ENCODE assay signal across 10 cellular contexts in genomic region chr22:41603873-41604332, GRCh38. TPM values are rescaled to one million over a fixed set of nuclear protein-coding genes. Genes with fewer than 3 reads are reported as not detected.
DNase-seq lines count a peak whose midpoint lies in the region; ATAC-seq and TF ChIP-seq lines count a peak whose summit lies in the region.
"Had no signal": no experiment of that assay in that cellular context is flagged by ENCODE, and none has a peak within 500 bp of the region (broad histone marks: within the 10 kb centered on the region; RNA-seq: fewer than 3 reads in every experiment).

No MANE protein-coding gene starts in this region.

- WGBS in SK-N-SH (ENCODE audit: low lambda C conversion rate): 96% methylated on average over 3 of the region's 4 CpGs

- no peak overlapping the region for H3K27ac ChIP-seq in left lung
- H3K27ac ChIP-seq in SK-N-SH (ENCODE audit: low read depth in 2 of 2, low read length in 1 of 2): no peak overlapping the region

- H3K79me2 ChIP-seq in SK-N-SH (ENCODE audit: insufficient read depth): no peaks in the 10 kb centered on the region

- TF ChIP-seq CTCF in left lung (IDR thresholded peaks at IDR 0.05) (no peak), SK-N-SH (IDR thresholded peaks at IDR 0.05) (no peak)

- H3F3A ChIP-seq in SK-N-SH (replicated peaks; ENCODE audit: insufficient read depth): no peaks in the 10 kb centered on the region

- POLR2A ChIA-PET in SK-N-SH (lab: Yijun Ruan, JAX): interaction anchor here (0.7 to 1.2 kb wide), 2 partner anchors 14 to 1197 kb away, joined by 3 to 4 read pairs; partner anchors contain the start of gene PMM1

- H3K9ac ChIP-seq in SK-N-SH: no peak overlapping the region

- H3K4me1 ChIP-seq in left lung: no peaks in the 10 kb centered on the region
- H3K4me1 ChIP-seq in SK-N-SH (ENCODE audit: control insufficient read depth in 1 of 2, insufficient read depth in 2 of 2, low read depth in 1 of 2, low read length in 1 of 2): no peaks in the 10 kb centered on the region

- TF ChIP-seq EP300 in SK-N-SH (IDR thresholded peaks at IDR 0.05; ENCODE audit: borderline replicate concordance in 1 of 2, low read depth in 1 of 2, low read length in 1 of 2): no peak

- H3K9me2 ChIP-seq in SK-N-SH: no peaks in the 10 kb centered on the region

- H4K20me1 ChIP-seq in SK-N-SH (ENCODE audit: insufficient read depth): no peaks in the 10 kb centered on the region

- H3K4me3 ChIP-seq in left lung (no peak overlapping the region), SK-N-SH (ENCODE audit: low read depth in 2 of 2, low read length in 1 of 2) (no peak overlapping the region)

- no peaks in the 10 kb centered on the region for H3K9me3 ChIP-seq in left lung
- H3K9me3 ChIP-seq in SK-N-SH: no peaks in the 10 kb centered on the region

- no peak overlapping the region for H3K4me2 ChIP-seq in SK-N-SH

- ATAC-seq in GM18870 (IDR thresholded peaks at IDR 0.05; ENCODE audit: unreplicated experiment): peak; percentile 69
- peak; percentile 65 for ATAC-seq in HG03378 (IDR thresholded peaks at IDR 0.05; ENCODE audit: unreplicated experiment)
- ATAC-seq in left lung: no peak
- ATAC-seq in sciatic nerve: no peak
- no peak for ATAC-seq in HG03097 (IDR thresholded peaks at IDR 0.05; ENCODE audit: low FRiP score, unreplicated experiment)

- peak; percentile 75 for DNase-seq in activated CD8-positive, alpha-beta memory T cell treated with anti-CD3 and anti-CD28 coated beads for 24 hours
- DNase-seq in stimulated activated CD4-positive, alpha-beta T cell treated with anti-CD3 and anti-CD28 coated beads, Interleukin-12 subunit alpha, Interleukin-12 subunit beta, amount 100 ng/mL, for 48 hours (ENCODE audit: low read depth in 2 of 3, low spot score in 1 of 3): peak; percentile 47 to 61 (median 61)
- DNase-seq in left lung (no peak), sciatic nerve (ENCODE audit: low spot score) (no peak), SK-N-SH (no peak)
- DNase-seq: foreskin melanocyte, SHP77 had no signal

- H2AFZ ChIP-seq in SK-N-SH (ENCODE audit: low read depth): no peak overlapping the region

- H3K27me3 ChIP-seq in left lung (no peaks in the 10 kb centered on the region), SK-N-SH (ENCODE audit: insufficient read depth) (no peaks in the 10 kb centered on the region)

- CTCF ChIA-PET in SK-N-SH (lab: Yijun Ruan, JAX): interaction anchor here (0.6 to 1.2 kb wide), 2 partner anchors 50 to 191 kb away, joined by 3 read pairs; no protein-coding TSS in a partner anchor

- H3K36me3 ChIP-seq in left lung (peaks cover 0 to 86% of the 10 kb centered on the region in 2 donors), SK-N-SH (replicated peaks in 1 of 2; ENCODE audit: control insufficient read depth in 1 of 2, insufficient read depth in 2 of 2, low read length in 1 of 2) (peaks cover 0 to 19% of the 10 kb centered on the region in 2 experiments)

- intact Hi-C loops in left lung (cut with DNase I): no loop called here
- intact Hi-C loops in sciatic nerve (cut with DNase I): no loop called here

- no peak for TF ChIP-seq RAD21 in SK-N-SH (IDR thresholded peaks at IDR 0.05; ENCODE audit: low read length)

TF ChIP-seq in SK-N-SH, 30 proteins besides CTCF, POLR2A, EP300 and RAD21 (continues in another document):
- no peak for TF ChIP-seq RXRA (IDR thresholded peaks at IDR 0.05; ENCODE audit: borderline replicate concordance, low read depth)
- no peak for TF ChIP-seq RCOR1 (IDR thresholded peaks at IDR 0.05; ENCODE audit: low read length)
- TF ChIP-seq, protein P1, sequence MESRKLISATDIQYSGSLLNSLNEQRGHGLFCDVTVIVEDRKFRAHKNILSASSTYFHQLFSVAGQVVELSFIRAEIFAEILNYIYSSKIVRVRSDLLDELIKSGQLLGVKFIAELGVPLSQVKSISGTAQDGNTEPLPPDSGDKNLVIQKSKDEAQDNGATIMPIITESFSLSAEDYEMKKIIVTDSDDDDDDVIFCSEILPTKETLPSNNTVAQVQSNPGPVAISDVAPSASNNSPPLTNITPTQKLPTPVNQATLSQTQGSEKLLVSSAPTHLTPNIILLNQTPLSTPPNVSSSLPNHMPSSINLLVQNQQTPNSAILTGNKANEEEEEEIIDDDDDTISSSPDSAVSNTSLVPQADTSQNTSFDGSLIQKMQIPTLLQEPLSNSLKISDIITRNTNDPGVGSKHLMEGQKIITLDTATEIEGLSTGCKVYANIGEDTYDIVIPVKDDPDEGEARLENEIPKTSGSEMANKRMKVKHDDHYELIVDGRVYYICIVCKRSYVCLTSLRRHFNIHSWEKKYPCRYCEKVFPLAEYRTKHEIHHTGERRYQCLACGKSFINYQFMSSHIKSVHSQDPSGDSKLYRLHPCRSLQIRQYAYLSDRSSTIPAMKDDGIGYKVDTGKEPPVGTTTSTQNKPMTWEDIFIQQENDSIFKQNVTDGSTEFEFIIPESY (IDR thresholded peaks at IDR 0.05; ENCODE audit: borderline replicate concordance, low read depth): no peak
- no peak for TF ChIP-seq NFIC (IDR thresholded peaks at IDR 0.05; ENCODE audit: borderline replicate concordance)
- TF ChIP-seq GABPA (IDR thresholded peaks at IDR 0.05; ENCODE audit: low read depth): no peak
- no peak for TF ChIP-seq NRF1 (IDR thresholded peaks at IDR 0.05; ENCODE audit: low read depth, low read length)
- TF ChIP-seq MEF2A (IDR thresholded peaks at IDR 0.05; ENCODE audit: borderline replicate concordance, low read depth): no peak
- TF ChIP-seq CHD2 (IDR thresholded peaks at IDR 0.05; ENCODE audit: low read length, partially characterized antibody): no peak
- TF ChIP-seq ELF1 (IDR thresholded peaks at IDR 0.05): no peak
- no peak for TF ChIP-seq SIN3A (IDR thresholded peaks at IDR 0.05; ENCODE audit: borderline replicate concordance, low read depth, low read length)
- no peak for TF ChIP-seq MAX (IDR thresholded peaks at IDR 0.05; ENCODE audit: low read depth)
- TF ChIP-seq, protein P2, sequence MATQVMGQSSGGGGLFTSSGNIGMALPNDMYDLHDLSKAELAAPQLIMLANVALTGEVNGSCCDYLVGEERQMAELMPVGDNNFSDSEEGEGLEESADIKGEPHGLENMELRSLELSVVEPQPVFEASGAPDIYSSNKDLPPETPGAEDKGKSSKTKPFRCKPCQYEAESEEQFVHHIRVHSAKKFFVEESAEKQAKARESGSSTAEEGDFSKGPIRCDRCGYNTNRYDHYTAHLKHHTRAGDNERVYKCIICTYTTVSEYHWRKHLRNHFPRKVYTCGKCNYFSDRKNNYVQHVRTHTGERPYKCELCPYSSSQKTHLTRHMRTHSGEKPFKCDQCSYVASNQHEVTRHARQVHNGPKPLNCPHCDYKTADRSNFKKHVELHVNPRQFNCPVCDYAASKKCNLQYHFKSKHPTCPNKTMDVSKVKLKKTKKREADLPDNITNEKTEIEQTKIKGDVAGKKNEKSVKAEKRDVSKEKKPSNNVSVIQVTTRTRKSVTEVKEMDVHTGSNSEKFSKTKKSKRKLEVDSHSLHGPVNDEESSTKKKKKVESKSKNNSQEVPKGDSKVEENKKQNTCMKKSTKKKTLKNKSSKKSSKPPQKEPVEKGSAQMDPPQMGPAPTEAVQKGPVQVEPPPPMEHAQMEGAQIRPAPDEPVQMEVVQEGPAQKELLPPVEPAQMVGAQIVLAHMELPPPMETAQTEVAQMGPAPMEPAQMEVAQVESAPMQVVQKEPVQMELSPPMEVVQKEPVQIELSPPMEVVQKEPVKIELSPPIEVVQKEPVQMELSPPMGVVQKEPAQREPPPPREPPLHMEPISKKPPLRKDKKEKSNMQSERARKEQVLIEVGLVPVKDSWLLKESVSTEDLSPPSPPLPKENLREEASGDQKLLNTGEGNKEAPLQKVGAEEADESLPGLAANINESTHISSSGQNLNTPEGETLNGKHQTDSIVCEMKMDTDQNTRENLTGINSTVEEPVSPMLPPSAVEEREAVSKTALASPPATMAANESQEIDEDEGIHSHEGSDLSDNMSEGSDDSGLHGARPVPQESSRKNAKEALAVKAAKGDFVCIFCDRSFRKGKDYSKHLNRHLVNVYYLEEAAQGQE (IDR thresholded peaks at IDR 0.05; ENCODE audit: low read depth, low read length): no peak
- no peak for TF ChIP-seq JUND (IDR thresholded peaks at IDR 0.05)
- TF ChIP-seq GATA2 (CRISPR knock-in tag; IDR thresholded peaks at IDR 0.05): no peak
- TF ChIP-seq, protein P3, sequence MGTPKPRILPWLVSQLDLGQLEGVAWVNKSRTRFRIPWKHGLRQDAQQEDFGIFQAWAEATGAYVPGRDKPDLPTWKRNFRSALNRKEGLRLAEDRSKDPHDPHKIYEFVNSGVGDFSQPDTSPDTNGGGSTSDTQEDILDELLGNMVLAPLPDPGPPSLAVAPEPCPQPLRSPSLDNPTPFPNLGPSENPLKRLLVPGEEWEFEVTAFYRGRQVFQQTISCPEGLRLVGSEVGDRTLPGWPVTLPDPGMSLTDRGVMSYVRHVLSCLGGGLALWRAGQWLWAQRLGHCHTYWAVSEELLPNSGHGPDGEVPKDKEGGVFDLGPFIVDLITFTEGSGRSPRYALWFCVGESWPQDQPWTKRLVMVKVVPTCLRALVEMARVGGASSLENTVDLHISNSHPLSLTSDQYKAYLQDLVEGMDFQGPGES (IDR thresholded peaks at IDR 0.05; ENCODE audit: low read depth, low read length): no peak

RNA-seq across cellular contexts. Expression of gene PMM1, which starts 14.3 kb away (rescaled TPM):
- total RNA-seq in left lung (10 to 100 TPM; 36.5 to 46.0 TPM), sciatic nerve (28.4 TPM)
- 44.3 and 46.4 TPM in 2 replicates for polyA plus RNA-seq in SK-N-SH (2012; rRNA removed)
- 29.1 and 34.9 TPM in 2 replicates for polyA plus RNA-seq in SK-N-SH (2012; cell fraction: cytosol; rRNA removed)
- polyA plus RNA-seq in SK-N-SH (2012; cell fraction: nucleus; rRNA removed): 79.8 and 109 TPM in 2 replicates

RNA-seq across cellular contexts. Expression of gene DESI1, which starts 16.9 kb away (rescaled TPM):
- total RNA-seq in left lung (10 to 100 TPM; 27.2 to 42.9 TPM), sciatic nerve (28.8 TPM)
- polyA plus RNA-seq in SK-N-SH (2012; rRNA removed): 8.2 and 12.7 TPM in 2 replicates
- 6.4 and 7.9 TPM in 2 replicates for polyA plus RNA-seq in SK-N-SH (2012; cell fraction: cytosol; rRNA removed)
- polyA plus RNA-seq in SK-N-SH (2012; cell fraction: nucleus; rRNA removed): 11.7 and 20.5 TPM in 2 replicates

RNA-seq across cellular contexts. Expression of gene XRCC6, which starts 17.2 kb away (rescaled TPM):
- total RNA-seq in left lung (100 to 1,000 TPM; 176 to 214 TPM), sciatic nerve (125 TPM)
- polyA plus RNA-seq in SK-N-SH (2012; rRNA removed): 78.1 and 79.0 TPM in 2 replicates
- polyA plus RNA-seq in SK-N-SH (2012; cell fraction: cytosol; rRNA removed): 91.8 and 99.0 TPM in 2 replicates
- 53.7 and 58.9 TPM in 2 replicates for polyA plus RNA-seq in SK-N-SH (2012; cell fraction: nucleus; rRNA removed)

RNA-seq across cellular contexts. Expression of gene CSDC2, which starts 43.1 kb away (rescaled TPM):
- total RNA-seq in left lung (1 to 10 TPM; 5.1 to 5.5 TPM), sciatic nerve (1.6 TPM)
- polyA plus RNA-seq in SK-N-SH (2012; rRNA removed): 5.5 and 5.7 TPM in 2 replicates
- polyA plus RNA-seq in SK-N-SH (2012; cell fraction: cytosol; rRNA removed): 2.0 and 3.4 TPM in 2 replicates
- polyA plus RNA-seq in SK-N-SH (2012; cell fraction: nucleus; rRNA removed): 11.8 and 13.9 TPM in 2 replicates

RNA-seq across cellular contexts. Expression of gene POLR3H, which starts 59.6 kb away (rescaled TPM):
- 10 to 100 TPM; 31.3 to 55.4 TPM for total RNA-seq in left lung
- 26.6 TPM for total RNA-seq in sciatic nerve
- polyA plus RNA-seq in SK-N-SH (2012; rRNA removed): 22.9 and 25.8 TPM in 2 replicates
- 17.1 and 22.6 TPM in 2 replicates for polyA plus RNA-seq in SK-N-SH (2012; cell fraction: cytosol; rRNA removed)
- 16.8 and 21.7 TPM in 2 replicates for polyA plus RNA-seq in SK-N-SH (2012; cell fraction: nucleus; rRNA removed)

Comparison
In these comparisons a context has a peak if more than half of its experiments do, and no peak if none do; other contexts are left out.
1. ATAC-seq: peak in GM18870 (single experiment) and HG03378 (single experiment); none in left lung (single experiment), sciatic nerve (single experiment) and HG03097 (single experiment).
2. DNase-seq: peak in activated CD8-positive, alpha-beta memory T cell treated with anti-CD3 and anti-CD28 coated beads for 24 hours (single experiment) and stimulated activated CD4-positive, alpha-beta T cell treated with anti-CD3 and anti-CD28 coated beads, Interleukin-12 subunit alpha, Interleukin-12 subunit beta, amount 100 ng/mL, for 48 hours (3 of 3); none in left lung (0 of 2), sciatic nerve (single experiment) and SK-N-SH (single experiment).